ENCODE assay signal across 8 cellular contexts in the genomic region with DNA sequence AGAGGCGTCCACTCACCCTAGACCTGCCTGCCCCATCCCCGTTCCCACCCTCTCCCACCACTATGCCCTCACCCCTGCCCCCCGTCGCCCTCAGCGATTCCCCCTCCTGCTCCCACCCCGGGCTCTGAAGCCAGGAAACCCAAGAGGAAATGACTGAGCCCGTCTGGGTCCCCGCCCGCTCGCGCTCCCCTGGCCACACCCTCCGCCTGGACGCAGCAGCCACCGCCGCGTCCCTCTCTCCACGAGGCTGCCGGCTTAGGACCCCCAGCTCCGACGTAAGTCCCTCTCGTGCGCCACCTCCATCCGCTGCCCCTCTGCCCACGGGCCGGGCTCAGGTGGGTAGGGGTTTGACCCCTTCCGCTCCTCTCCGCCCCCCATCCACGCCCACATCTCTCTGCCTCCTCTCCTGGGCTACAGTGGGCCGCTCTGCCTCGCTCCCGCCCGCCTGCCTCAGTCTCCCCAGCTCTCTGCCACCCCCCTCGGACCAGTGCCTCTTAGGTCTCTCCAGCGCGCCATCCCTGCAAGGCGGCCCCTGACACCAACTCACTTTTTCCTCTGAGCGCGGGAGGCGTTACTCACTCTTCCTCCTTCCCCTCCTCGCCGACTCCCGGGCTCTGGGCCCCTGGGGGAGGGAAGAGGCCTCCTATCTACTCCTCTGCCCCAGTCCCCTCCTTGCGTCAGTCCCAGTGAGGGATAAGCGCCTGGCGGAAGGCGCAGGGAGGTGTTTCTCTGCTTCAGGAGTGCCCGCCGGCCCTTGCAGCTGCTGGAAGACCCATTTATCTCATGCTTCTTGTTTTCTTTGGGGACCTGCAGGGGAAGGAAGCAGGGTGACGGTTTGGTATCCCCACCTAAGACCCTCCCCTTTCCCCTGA. TPM values are rescaled to one million over a fixed set of nuclear protein-coding genes. Genes with fewer than 3 reads are reported as not detected.
A peak's percentile ranks its signal among the peaks of the same experiment; 100 is the strongest.
DNase-seq lines count a peak whose midpoint lies in the region; ATAC-seq lines count a peak whose summit lies in the region.

A gene with protein sequence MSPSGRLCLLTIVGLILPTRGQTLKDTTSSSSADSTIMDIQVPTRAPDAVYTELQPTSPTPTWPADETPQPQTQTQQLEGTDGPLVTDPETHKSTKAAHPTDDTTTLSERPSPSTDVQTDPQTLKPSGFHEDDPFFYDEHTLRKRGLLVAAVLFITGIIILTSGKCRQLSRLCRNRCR (plus strand): TSS at position 201 of the 872 bp plus-strand sequence. CDS start 816 bp downstream, outside the sequence.

- H3K27me3 ChIP-seq in adipocyte (replicated peaks; ENCODE audit: control insufficient read depth, insufficient read depth, low read length) (no peaks in the 10 kb centered on the region), skeletal muscle satellite cell (ENCODE audit: control insufficient read depth, insufficient read depth, low read length) (no peaks in the 10 kb centered on the region)

- peaks cover 11% of the 10 kb centered on the region for H3K36me3 Mint-ChIP-seq in T-helper 17 cell (ENCODE audit: low read depth)

- ATAC-seq in T-helper 17 cell: peak; percentile 80
- ATAC-seq in GM21619 (IDR thresholded peaks at IDR 0.05; ENCODE audit: unreplicated experiment): no peak
- ATAC-seq in GM18517 (IDR thresholded peaks at IDR 0.05; ENCODE audit: unreplicated experiment): no peak

- H3K4me1 ChIP-seq in adipocyte (ENCODE audit: control insufficient read depth, insufficient read depth, low read length) (peaks cover 15% of the 10 kb centered on the region), skeletal muscle satellite cell (ENCODE audit: control insufficient read depth, insufficient read depth, low read length) (peaks cover 22% of the 10 kb centered on the region)

- H3K27ac Mint-ChIP-seq in T-helper 17 cell: peak within 1 kb of the TSS; percentile 98

- peaks cover 51% of the 10 kb centered on the region for H3K4me1 Mint-ChIP-seq in T-helper 17 cell

- no peaks in the 10 kb centered on the region for H3K27me3 Mint-ChIP-seq in T-helper 17 cell

- no peaks in the 10 kb centered on the region for H3K9me3 ChIP-seq in T-helper 17 cell (ENCODE audit: control insufficient read depth, low read length, poor library complexity, severe bottlenecking)
- H3K9me3 ChIP-seq in adipocyte (ENCODE audit: control insufficient read depth, low read length): no peaks in the 10 kb centered on the region
- H3K9me3 ChIP-seq in skeletal muscle satellite cell (replicated peaks; ENCODE audit: low read length): no peaks in the 10 kb centered on the region

- peak within 1 kb of the TSS; percentile 92 for H3K4me2 ChIP-seq in skeletal muscle satellite cell (ENCODE audit: low read length)

- peak within 1 kb of the TSS; percentile 90 for H3K9ac ChIP-seq in adipocyte (ENCODE audit: low read length)
- H3K9ac ChIP-seq in skeletal muscle satellite cell (ENCODE audit: low read depth, low read length): peak within 1 kb of the TSS; percentile 84

- DNase-seq in DMS53 treated with DMSO at 0.1 percent for 48 hours (lab: John Stamatoyannopoulos, UW; ENCODE audit: unreplicated experiment) (peak; percentile 52), HT1080 (ENCODE audit: low read depth) (peak; percentile 77), T-helper 17 cell (peak; percentile 50 to 64 (median 56)), adipocyte (ENCODE audit: low read depth) (peak; percentile 89), hepatic stellate cell (ENCODE audit: low spot score) (peak; percentile 93)

- H3K4me3 ChIP-seq in adipocyte (ENCODE audit: low read length): peak within 1 kb of the TSS; percentile 92
- H3K4me3 ChIP-seq in skeletal muscle satellite cell (ENCODE audit: low read length): peak within 1 kb of the TSS; percentile 89

- H3K36me3 ChIP-seq in adipocyte (ENCODE audit: control insufficient read depth, insufficient read depth, low read length, severe bottlenecking) (peaks cover 21% of the 10 kb centered on the region), skeletal muscle satellite cell (ENCODE audit: insufficient read depth, low read length) (peaks cover 21% of the 10 kb centered on the region)

- H3K4me3 Mint-ChIP-seq in T-helper 17 cell: peak within 1 kb of the TSS; percentile 100

RNA-seq across cellular contexts. Expression of the gene that starts here (rescaled TPM):
- 255 and 385 TPM in 2 replicates for total RNA-seq in HT1080 (2014; rRNA removed; shearing (Covaris generic))
- polyA plus RNA-seq in HT1080 (2015; cell fraction: cytosol; rRNA removed): 302 and 334 TPM in 2 replicates
- polyA plus RNA-seq in HT1080 (2015; cell fraction: nucleus; rRNA removed): 169 and 187 TPM in 2 replicates
- 100 to 1,000 TPM; 533 to 557 TPM for total RNA-seq in T-helper 17 cell
- 35.5 and 50.0 TPM in 2 replicates for total RNA-seq in skeletal muscle satellite cell (2012; rRNA removed)
